Comparison of ENCODE assay signal across 24 cellular contexts in genomic region chr1:17149771-17150170, GRCh38. TPM values are rescaled to one million over a fixed set of nuclear protein-coding genes. Genes with fewer than 3 reads are reported as not detected.
"Had no signal": no experiment of that assay in that cellular context is flagged by ENCODE, and none has a peak within 500 bp of the region (broad histone marks: within the 10 kb centered on the region; RNA-seq: fewer than 3 reads in every experiment).

No MANE protein-coding gene starts in this region.

- H3K9ac ChIP-seq: parathyroid adenoma had no signal

- FAIRE-seq: endothelial cell of umbilical vein, frontal cortex, islet of Langerhans, small intestine had no signal

- H2AFZ ChIP-seq: parathyroid adenoma had no signal

- H3K4me3 ChIP-seq: coronary artery, heart left ventricle, psoas muscle had no signal

- ATAC-seq: heart left ventricle; left lobe of liver; naive thymus-derived CD4-positive, alpha-beta T cell; psoas muscle had no signal

- H3K79me2 ChIP-seq: parathyroid adenoma had no signal

- H3K4me1 ChIP-seq: heart left ventricle, parathyroid adenoma, psoas muscle had no signal

- DNase-seq: effector CD4-positive, alpha-beta T cell; endodermal cell; erythroblast; heart left ventricle; hippocampal formation; kidney glomerular epithelial cell; mammary epithelial cell; naive thymus-derived CD4-positive, alpha-beta T cell; nephron progenitor cell; psoas muscle; small intestine; stimulated activated CD4-positive, alpha-beta T cell treated with anti-CD3 and anti-CD28 coated beads, Interleukin-2, amount 100 ng/mL, for 48 hours; stimulated activated naive CD4-positive, alpha-beta T cell treated with Interleukin-2 at 50 U/mL for 16 hours; trophoblast cell had no signal

- H3K4me1 Mint-ChIP-seq: endodermal cell, nephron progenitor cell had no signal

- H3K4me3 Mint-ChIP-seq: endodermal cell, nephron progenitor cell had no signal

- H3K36me3 ChIP-seq: heart left ventricle had no signal

- H3K27ac ChIP-seq: coronary artery, heart left ventricle, parathyroid adenoma, psoas muscle had no signal

- H3K27ac Mint-ChIP-seq: endodermal cell; naive thymus-derived CD4-positive, alpha-beta T cell; nephron progenitor cell had no signal

- H3K9me3 ChIP-seq: psoas muscle had no signal

RNA-seq across cellular contexts. Expression of gene PADI2, which starts 30.5 kb away (rescaled TPM):
- total RNA-seq: endothelial cell of umbilical vein, fibroblast of lung had no signal
- polyA plus RNA-seq: endothelial cell of umbilical vein; naive thymus-derived CD4-positive, alpha-beta T cell had no signal

RNA-seq across cellular contexts. Expression of gene PADI1, which starts 55.2 kb away (rescaled TPM):
- total RNA-seq: endothelial cell of umbilical vein; fibroblast of lung; frontal cortex; heart left ventricle; left lobe of liver; mesenteric fat pad; mononuclear cell; naive thymus-derived CD4-positive, alpha-beta T cell; omental fat pad; psoas muscle had no signal
- polyA plus RNA-seq: fibroblast of lung; naive thymus-derived CD4-positive, alpha-beta T cell; psoas muscle had no signal
